In the genomic region with DNA sequence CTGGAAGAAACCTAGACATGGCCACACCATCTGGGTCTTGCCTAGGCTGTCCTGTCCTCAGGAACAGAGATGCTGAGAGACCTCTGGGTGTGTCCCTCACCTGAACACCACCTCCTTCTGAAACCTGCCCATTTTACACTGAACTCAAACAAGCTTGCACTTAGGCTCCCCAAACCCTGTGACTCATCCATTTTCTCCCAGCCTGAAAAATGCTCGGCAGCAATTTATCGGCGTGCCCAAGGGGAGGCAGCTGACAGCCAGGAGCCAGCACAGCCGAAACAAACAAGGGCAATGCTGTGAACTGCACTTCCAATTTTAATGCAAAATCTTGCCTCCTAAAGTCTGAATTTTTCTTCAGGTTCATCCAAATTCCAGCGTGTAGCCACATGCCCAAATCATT, we compare ENCODE assay signal across 17 cellular contexts.
"Had no signal": no experiment of that assay in that cellular context is flagged by ENCODE, and none has a peak within 500 bp of the region (broad histone marks: within the 10 kb centered on the region; RNA-seq: fewer than 3 reads in every experiment).

No MANE protein-coding gene starts in this region.

- H3K9ac ChIP-seq: SK-N-SH had no signal

- DNase-seq: activated CD4-positive, alpha-beta T cell treated with anti-CD3 and anti-CD28 coated beads, Interleukin-2, amount 50 U/mL, for 4 hours; activated CD4-positive, CD25-positive, alpha-beta regulatory T cell treated with anti-CD3 and anti-CD28 coated beads, Interleukin-2, amount 50 U/mL, for 72 hours; activated naive CD4-positive, alpha-beta T cell; activated T-cell treated with anti-CD3 and anti-CD28 coated beads for 4 hours; erythroblast; nucleus accumbens; SK-N-SH; stimulated activated CD4-positive, alpha-beta T cell treated with anti-CD3 and anti-CD28 coated beads, Interleukin-15, amount 100 ng/mL, for 24 hours; stimulated activated CD4-positive, alpha-beta T cell treated with anti-CD3 and anti-CD28 coated beads, Interleukin-4, amount 100 ng/mL, for 1 hour; stimulated activated naive B cell treated with anti-CD40 and anti-IgM and Interleukin-4, amounts not matched to agents 10 μg/mL and 1 μg/mL and 100 μg/mL, for 72 hours; T-helper 1 cell; T1000; tibial artery had no signal

- H3K27me3 Mint-ChIP-seq: stimulated activated naive B cell treated with anti-CD40 and anti-IgM and Interleukin-4, amounts not matched to agents 10 μg/mL and 1 μg/mL and 100 μg/mL, for 72 hours had no signal

- H3K9me3 ChIP-seq: right atrium auricular region, SK-N-SH, tibial artery had no signal

- H3K4me3 ChIP-seq: right atrium auricular region, skin epidermis, tibial artery had no signal

- H3K36me3 Mint-ChIP-seq: stimulated activated naive B cell treated with anti-CD40 and anti-IgM and Interleukin-4, amounts not matched to agents 10 μg/mL and 1 μg/mL and 100 μg/mL, for 72 hours had no signal

- H3K27ac Mint-ChIP-seq: nephron; stimulated activated naive B cell treated with anti-CD40 and anti-IgM and Interleukin-4, amounts not matched to agents 10 μg/mL and 1 μg/mL and 100 μg/mL, for 72 hours had no signal

- H3K36me3 ChIP-seq: right atrium auricular region, tibial artery had no signal

- H3K4me2 ChIP-seq: SK-N-SH had no signal

- H3K27ac ChIP-seq: right atrium auricular region, skin epidermis, tibial artery had no signal

- H3K27me3 ChIP-seq: right atrium auricular region had no signal

- H3K9me3 Mint-ChIP-seq: nephron; stimulated activated naive B cell treated with anti-CD40 and anti-IgM and Interleukin-4, amounts not matched to agents 10 μg/mL and 1 μg/mL and 100 μg/mL, for 72 hours had no signal

- H3K4me1 Mint-ChIP-seq: stimulated activated naive B cell treated with anti-CD40 and anti-IgM and Interleukin-4, amounts not matched to agents 10 μg/mL and 1 μg/mL and 100 μg/mL, for 72 hours had no signal

- H3K4me1 ChIP-seq: right atrium auricular region, tibial artery had no signal

- H3K4me3 Mint-ChIP-seq: nephron; stimulated activated naive B cell treated with anti-CD40 and anti-IgM and Interleukin-4, amounts not matched to agents 10 μg/mL and 1 μg/mL and 100 μg/mL, for 72 hours had no signal

- ATAC-seq: left lobe of liver; stimulated activated naive B cell treated with anti-CD40 and anti-IgM and Interleukin-4, amounts not matched to agents 10 μg/mL and 1 μg/mL and 100 μg/mL, for 72 hours had no signal
